26 cellular contexts compared by ENCODE assay signal in the genomic region with DNA sequence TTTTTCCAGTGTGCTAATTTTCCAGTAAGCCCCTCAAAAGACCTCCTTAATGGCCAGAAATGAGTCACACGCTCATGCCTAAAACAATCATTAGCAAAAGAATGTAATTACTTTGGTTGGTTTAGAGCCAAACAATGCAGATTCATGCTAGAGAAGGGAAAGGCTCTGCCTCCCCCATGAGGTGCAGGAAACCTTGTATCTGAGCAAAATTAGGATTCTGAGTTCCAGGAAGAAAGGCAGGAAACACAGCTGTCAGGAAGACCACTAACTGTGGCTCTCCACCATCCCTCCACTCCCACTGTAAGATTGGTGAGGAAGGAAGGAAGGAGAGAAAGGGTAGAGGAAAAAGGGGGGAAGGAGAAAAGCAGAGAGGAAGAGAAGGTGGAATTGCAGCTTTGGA.
DNase-seq lines count a peak whose midpoint lies in the region; ATAC-seq, FAIRE-seq and TF ChIP-seq lines count a peak whose summit lies in the region.
"Had no signal": no experiment of that assay in that cellular context is flagged by ENCODE, and none has a peak within 500 bp of the region (broad histone marks: within the 10 kb centered on the region; RNA-seq: fewer than 3 reads in every experiment).

No MANE protein-coding gene starts in this region.

- no peaks in the 10 kb centered on the region for H4K20me1 ChIP-seq in BLaER1 treated with 17β-estradiol and CSF1 and Interleukin-3, amounts not matched to agents 10 nM and 100 nM
- no peaks in the 10 kb centered on the region for H4K20me1 ChIP-seq in H1 (replicated peaks in 1 of 2; ENCODE audit: control insufficient read depth in 1 of 2, insufficient read depth in 2 of 2, low read length in 2 of 2)

- H3K14ac ChIP-seq in H1 (ENCODE audit: insufficient read length): no peak overlapping the region

- no peak overlapping the region for H2BK120ac ChIP-seq in H1 (replicated peaks; ENCODE audit: low read depth, low read length)

- H3K4me2 ChIP-seq in BLaER1 treated with 17β-estradiol and CSF1 and Interleukin-3, amounts not matched to agents 10 nM and 100 nM: peak overlapping the region in 9 of 11 experiments; percentile 3 to 45 (median 31); a peak in 14 of 22 replicates
- H3K4me2 ChIP-seq in H1 (ENCODE audit: insufficient read depth in 1 of 2, low read depth in 2 of 2, low read length in 2 of 2): peak overlapping the region in 1 of 2 experiments; percentile 32; a peak in 2 of 4 replicates
- H3K4me2 ChIP-seq: SK-N-SH had no signal

- TF ChIP-seq CTCF in H1 (IDR thresholded peaks at IDR 0.05; ENCODE audit: control extremely low read depth in 1 of 3, insufficient read depth in 1 of 3, low read depth in 1 of 3, low read length in 3 of 3): peak in 1 of 3 experiments; percentile 11; a peak in 1 of 4 replicates
- no peak for TF ChIP-seq CTCF in neural crest cell (conservative IDR thresholded peaks at IDR 0.05)

- peak overlapping the region; percentile 78 for H2AFZ ChIP-seq in H1 (ENCODE audit: low read length)

- H3K9ac ChIP-seq in BLaER1 treated with 17β-estradiol and CSF1 and Interleukin-3, amounts not matched to agents 10 nM and 100 nM: no peak overlapping the region
- H3K9ac ChIP-seq in H1 (replicated peaks in 1 of 4; ENCODE audit: extremely low read depth in 1 of 4, low read depth in 3 of 4, low read length in 3 of 4): no peak overlapping the region
- H3K9ac ChIP-seq: SK-N-SH had no signal

- WGBS in H1 (ENCODE audit: extremely low coverage in 1 of 2, insufficient coverage in 1 of 2, insufficient read length in 1 of 2, insufficient replicate concordance in 2 of 2, low coverage in 1 of 2, low lambda C conversion rate in 2 of 2, missing lambda C conversion rate in 1 of 2), 2 experiments: 40% methylated on average over 1 of the region's 1 CpG; no CpG with 5 or more reads in 1 of the 2 experiments

- H3K27ac Mint-ChIP-seq in neural crest cell (ENCODE audit: unreplicated experiment): peak overlapping the region; percentile 47
- H3K27ac Mint-ChIP-seq: T-helper 1 cell treated with Interleukin-12 subunit alpha and Interleukin-12 subunit beta and Interleukin-4 antibody, amounts not matched to agents 30 μg/mL and 1 μg/mL, for 36 hours had no signal

- no peak overlapping the region for H3K27ac ChIP-seq in BLaER1 treated with 17β-estradiol and CSF1 and Interleukin-3, amounts not matched to agents 10 nM and 100 nM
- H3K27ac ChIP-seq in H1 (ENCODE audit: low read depth, low read length): no peak overlapping the region

- peak overlapping the region; percentile 86; the same call in 1 of the 2 replicates for H2BK5ac ChIP-seq in H1 (ENCODE audit: low read depth, low read length)

- peaks cover 7 to 23% (median 13%) of the 10 kb centered on the region in 11 experiments; a peak in 20 of 22 replicates for H3K9me3 ChIP-seq in BLaER1 treated with 17β-estradiol and CSF1 and Interleukin-3, amounts not matched to agents 10 nM and 100 nM (replicated peaks in 1 of 11)
- no peaks in the 10 kb centered on the region for H3K9me3 ChIP-seq in H1 (ENCODE audit: insufficient read depth in 2 of 2, low read depth in 1 of 2, low read length in 1 of 2)
- H3K9me3 ChIP-seq: Caco-2, SK-N-SH had no signal

- H3K36me3 Mint-ChIP-seq in neural crest cell (ENCODE audit: low read depth): no peaks in the 10 kb centered on the region

- no peak overlapping the region for H3K4me3 ChIP-seq in BLaER1 treated with 17β-estradiol and CSF1 and Interleukin-3, amounts not matched to agents 10 nM and 100 nM
- no peak overlapping the region for H3K4me3 ChIP-seq in H1 (ENCODE audit: extremely low read depth in 1 of 4, insufficient read depth in 2 of 4, low read depth in 3 of 4, low read length in 4 of 4)
- H3K4me3 ChIP-seq: K562 had no signal

- H3K36me3 ChIP-seq in BLaER1 treated with 17β-estradiol and CSF1 and Interleukin-3, amounts not matched to agents 10 nM and 100 nM: no peaks in the 10 kb centered on the region
- H3K36me3 ChIP-seq in H1 (ENCODE audit: control insufficient read depth in 2 of 4, insufficient read depth in 4 of 4, low read length in 3 of 4): no peaks in the 10 kb centered on the region

- H3K56ac ChIP-seq in H1 (replicated peaks; ENCODE audit: insufficient read length, low read depth, low read length): no peak overlapping the region

- no peak for TF ChIP-seq POLR2A in H1 (IDR thresholded peaks at IDR 0.05; ENCODE audit: control extremely low read depth in 1 of 2, low read depth in 2 of 2, low read length in 2 of 2)

- POLR2A ChIA-PET in H1 (lab: Charles Lee; ENCODE audit: partially characterized antibody): interaction anchor here (0.8 to 1.8 kb wide), 2 partner anchors 105 to 116 kb away, joined by 3 to 5 read pairs; a partner anchor contains a TSS

- H3K23ac ChIP-seq in H1 (ENCODE audit: insufficient read length): no peak overlapping the region

- no peak overlapping the region for H2AK5ac ChIP-seq in H1 (ENCODE audit: low read depth, low read length)

- H2BK15ac ChIP-seq in H1 (ENCODE audit: low read length): 0 out of 2 replicates have a peak overlapping the region, but pooled peaks have one; percentile 31

- H3K79me1 ChIP-seq in H1 (ENCODE audit: low read depth, low read length): no peaks in the 10 kb centered on the region

- no peak overlapping the region for H3K4me3 Mint-ChIP-seq in neural crest cell
- H3K4me3 Mint-ChIP-seq: T-helper 1 cell treated with Interleukin-12 subunit alpha and Interleukin-12 subunit beta and Interleukin-4 antibody, amounts not matched to agents 30 μg/mL and 1 μg/mL, for 36 hours had no signal

- no peaks in the 10 kb centered on the region for H3K4me1 Mint-ChIP-seq in neural crest cell

- no peak overlapping the region for H4K5ac ChIP-seq in H1 (ENCODE audit: insufficient read length, low read depth, low read length)

- H3K79me2 ChIP-seq in H1 (ENCODE audit: control insufficient read depth in 1 of 2, insufficient read depth in 2 of 2, low read length in 2 of 2): no peaks in the 10 kb centered on the region

- H3K9me3 Mint-ChIP-seq in neural crest cell: peaks cover 11% of the 10 kb centered on the region
- H3K9me3 Mint-ChIP-seq: T-helper 1 cell treated with Interleukin-12 subunit alpha and Interleukin-12 subunit beta and Interleukin-4 antibody, amounts not matched to agents 30 μg/mL and 1 μg/mL, for 36 hours had no signal

- FAIRE-seq in H1 (lab: Jason Lieb, UNC): peak; percentile 66
- FAIRE-seq: A204.1, GM12891, H54, K562, RCC 7860 had no signal

- H2BK20ac ChIP-seq in H1 (ENCODE audit: low read length): peak overlapping the region; percentile 76; the same call in 1 of the 2 replicates

- H2BK12ac ChIP-seq in H1 (ENCODE audit: low read depth, low read length): peak overlapping the region; percentile 88; the same call in 1 of the 2 replicates

- peaks cover 7% of the 10 kb centered on the region for H3K27me3 Mint-ChIP-seq in neural crest cell (ENCODE audit: low read depth)

- peaks cover 5 to 21% (median 18%) of the 10 kb centered on the region in 10 experiments; a peak in 16 of 20 replicates for H3K4me1 ChIP-seq in BLaER1 treated with 17β-estradiol and CSF1 and Interleukin-3, amounts not matched to agents 10 nM and 100 nM
- H3K4me1 ChIP-seq in H1 (replicated peaks in 1 of 4; ENCODE audit: control insufficient read depth in 3 of 4, insufficient read depth in 4 of 4, low read length in 3 of 4): peaks cover 0 to 19% (median 2%) of the 10 kb centered on the region in 4 experiments; a peak in 3 of 7 replicates

- CTCF ChIA-PET in H1 (lab: Charles Lee; ENCODE audit: partially characterized antibody): interaction anchor here (0.6 to 3.6 kb wide), 20 partner anchors 11 to 291 kb away, joined by 3 to 24 read pairs (median 4); no protein-coding TSS in a partner anchor

- H3K27me3 ChIP-seq in BLaER1 treated with 17β-estradiol and CSF1 and Interleukin-3, amounts not matched to agents 10 nM and 100 nM: no peaks in the 10 kb centered on the region
- H3K27me3 ChIP-seq in H1 (replicated peaks in 1 of 4; ENCODE audit: control insufficient read depth in 3 of 4, extremely low read depth in 1 of 4, insufficient read depth in 3 of 4, low read length in 3 of 4): no peaks in the 10 kb centered on the region

- ATAC-seq in left lobe of liver: no peak
- ATAC-seq: K562 had no signal

- TF ChIP-seq EP300 in H1 (IDR thresholded peaks at IDR 0.05; ENCODE audit: borderline replicate concordance in 1 of 2, low read depth in 2 of 2, low read length in 2 of 2): no peak

- DNase-seq in NCI-H69 (lab: John Stamatoyannopoulos, UW): peak; percentile 12
- no peak for DNase-seq in H1 (ENCODE audit: low read depth in 1 of 2, low spot score in 2 of 2)
- no peak for DNase-seq in neural crest cell (ENCODE audit: low read depth, low spot score)
- DNase-seq in NCI-H1105 (lab: John Stamatoyannopoulos, UW): no peak
- no peak for DNase-seq in activated gamma-delta T cell (lab: John Stamatoyannopoulos, UW)
- DNase-seq in AG20443 (ENCODE audit: low spot score): no peak
- no peak for DNase-seq in left lobe of liver (ENCODE audit: low spot score)
- DNase-seq: Caco-2, DMS79 treated with DMSO at 0.1 percent for 48 hours, GF-D8, MV-4-11, NCI-H1105 treated with DMSO at 0.1 percent for 48 hours, NCI-H146, NCI-H2029 treated with DMSO at 0.1 percent for 48 hours, NCI-H446 treated with DMSO at 0.1 percent for 48 hours, NCI-H526, OCI-M1, SK-N-SH, SW 1271 had no signal

- H3K23me2 ChIP-seq in H1 (ENCODE audit: low read depth, low read length): no peaks in the 10 kb centered on the region

- peak; percentile 29 to 43 for TF ChIP-seq RAD21 in H1 (IDR thresholded peaks at IDR 0.05 in 1 of 2, conservative IDR thresholded peaks at IDR 0.05 in 1 of 2; ENCODE audit: low read depth in 2 of 2, low read length in 2 of 2)

- H3K4ac ChIP-seq in H1 (replicated peaks; ENCODE audit: insufficient read length, low read depth, low read length): no peak overlapping the region

- H4K91ac ChIP-seq in H1 (replicated peaks; ENCODE audit: insufficient read length, low read length): no peak overlapping the region

- H4K8ac ChIP-seq in H1 (ENCODE audit: extremely low read depth, insufficient read depth, low read length): no peak overlapping the region

- peak overlapping the region; percentile 80 for H3K18ac ChIP-seq in H1 (ENCODE audit: extremely low read depth, low read length)

TF ChIP-seq in H1, 55 proteins besides CTCF, POLR2A, EP300 and RAD21 (continues in another document):
- TF ChIP-seq KDM1A (IDR thresholded peaks at IDR 0.05; ENCODE audit: borderline replicate concordance, low read length) (no peak), SIRT6 (IDR thresholded peaks at IDR 0.05; ENCODE audit: low read length) (no peak), KDM5A (IDR thresholded peaks at IDR 0.05; ENCODE audit: low read length) (no peak), CREB1 (IDR thresholded peaks at IDR 0.05) (no peak), ZNF274 (IDR thresholded peaks at IDR 0.05; ENCODE audit: borderline replicate concordance, extremely low read depth, low read length) (no peak), EGR1 (IDR thresholded peaks at IDR 0.05; ENCODE audit: borderline replicate concordance, low read depth, low read length) (no peak), GTF2F1 (IDR thresholded peaks at IDR 0.05; ENCODE audit: borderline replicate concordance, low read depth, low read length) (no peak)
